8 cellular contexts compared by ENCODE assay signal in the genomic region with DNA sequence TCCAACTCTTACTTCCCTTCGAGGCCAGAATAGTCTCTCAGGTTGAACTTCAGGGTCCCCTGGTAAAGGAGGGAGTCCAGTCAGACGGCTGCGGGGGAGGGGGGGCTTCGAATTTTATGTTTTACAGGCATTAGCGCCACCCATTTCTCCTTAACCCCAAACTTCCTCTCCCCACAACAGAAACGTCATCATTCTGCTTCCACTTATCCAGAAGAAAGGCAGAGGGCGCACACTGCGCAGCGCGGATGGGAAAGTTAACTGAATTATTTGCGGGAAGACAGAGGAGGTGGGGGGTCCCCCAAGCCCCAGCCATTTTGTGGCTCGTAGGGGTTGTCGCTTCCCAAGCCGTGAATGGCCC. TPM values are rescaled to one million over a fixed set of nuclear protein-coding genes. Genes with fewer than 3 reads are reported as not detected.
DNase-seq lines count a peak whose midpoint lies in the region; ATAC-seq and TF ChIP-seq lines count a peak whose summit lies in the region.

No MANE protein-coding gene starts in this region.

- H3K27me3 ChIP-seq in SJSA1 (replicated peaks) (no peaks in the 10 kb centered on the region), liver (ENCODE audit: control insufficient read depth in 4 of 4, insufficient read depth in 4 of 4, low read length in 3 of 4) (no peaks in the 10 kb centered on the region)

- H3K36me3 Mint-ChIP-seq in stimulated activated naive CD8-positive, alpha-beta T cell treated with anti-CD3 and anti-CD28 coated beads, Interleukin-15, Interleukin-2, amounts not matched to agents 100 ng/mL and 50 ng/mL, for 24 hours (ENCODE audit: low read depth), result peaks cover 5% of the 10 kb centered on the region

- ATAC-seq in GM21723 (IDR thresholded peaks at IDR 0.05; ENCODE audit: unreplicated experiment) (peak; percentile 33), GM19324 (IDR thresholded peaks at IDR 0.05; ENCODE audit: low FRiP score, unreplicated experiment) (no peak)

- DNase-seq in DMS79 treated with DMSO at 0.1 percent for 48 hours (lab: John Stamatoyannopoulos, UW), result peak; percentile 75
- DNase-seq in MV-4-11 (lab: John Stamatoyannopoulos, UW), result peak; percentile 85
- DNase-seq in SJSA1 (ENCODE audit: low read depth in 1 of 2, low spot score in 2 of 2), result peak; percentile 83 to 84
- peak; percentile 90 for DNase-seq in dermis blood vessel endothelial cell

- H3K4me3 ChIP-seq in SJSA1, result peak overlapping the region; percentile 91
- H3K4me3 ChIP-seq in liver (ENCODE audit: low read depth in 1 of 3, low read length in 3 of 3), result peak overlapping the region; percentile 76 to 99 (median 98)

- TF ChIP-seq RAD21 in liver (IDR thresholded peaks at IDR 0.05), result peak in 1 of 2 donors; percentile 36

- H3K27me3 Mint-ChIP-seq in stimulated activated naive CD8-positive, alpha-beta T cell treated with anti-CD3 and anti-CD28 coated beads, Interleukin-15, Interleukin-2, amounts not matched to agents 100 ng/mL and 50 ng/mL, for 24 hours, result no peaks in the 10 kb centered on the region

- TF ChIP-seq CTCF in liver (IDR thresholded peaks at IDR 0.05; ENCODE audit: low read depth, low read length, missing input control), result no peak

- peaks cover 66% of the 10 kb centered on the region for H3K4me1 Mint-ChIP-seq in stimulated activated naive CD8-positive, alpha-beta T cell treated with anti-CD3 and anti-CD28 coated beads, Interleukin-15, Interleukin-2, amounts not matched to agents 100 ng/mL and 50 ng/mL, for 24 hours (ENCODE audit: low read depth)

- peak overlapping the region; percentile 95 for H3K27ac ChIP-seq in SJSA1
- peak overlapping the region; percentile 77 to 96 for H3K27ac ChIP-seq in liver (ENCODE audit: low read depth in 1 of 2, low read length in 2 of 2)

- H3K9me3 ChIP-seq in SJSA1 (replicated peaks), result no peaks in the 10 kb centered on the region
- no peaks in the 10 kb centered on the region for H3K9me3 ChIP-seq in liver (ENCODE audit: control insufficient read depth in 4 of 4, low read length in 3 of 4)

- H3K9ac ChIP-seq in liver (ENCODE audit: low read depth in 1 of 2, low read length in 2 of 2), result peak overlapping the region in 1 of 2 donors; percentile 84

- H3K36me3 ChIP-seq in SJSA1 (peaks cover 20% of the 10 kb centered on the region), liver (ENCODE audit: control insufficient read depth in 4 of 4, insufficient read depth in 3 of 4, low read depth in 1 of 4, low read length in 3 of 4) (peaks cover 0 to 3% (median 0%) of the 10 kb centered on the region in 4 donors)

- peaks cover 4% of the 10 kb centered on the region for H3K9me3 Mint-ChIP-seq in stimulated activated naive CD8-positive, alpha-beta T cell treated with anti-CD3 and anti-CD28 coated beads, Interleukin-15, Interleukin-2, amounts not matched to agents 100 ng/mL and 50 ng/mL, for 24 hours

- H3K4me1 ChIP-seq in SJSA1 (replicated peaks) (peaks cover 29% of the 10 kb centered on the region), liver (ENCODE audit: control insufficient read depth in 4 of 4, insufficient read depth in 4 of 4, low read length in 3 of 4) (peaks cover 5 to 22% (median 10%) of the 10 kb centered on the region in 4 donors)

- 4% methylated on average over 14 of the region's 14 CpGs for WGBS in liver

- peak overlapping the region; percentile 93 for H3K4me3 Mint-ChIP-seq in stimulated activated naive CD8-positive, alpha-beta T cell treated with anti-CD3 and anti-CD28 coated beads, Interleukin-15, Interleukin-2, amounts not matched to agents 100 ng/mL and 50 ng/mL, for 24 hours

- H3K27ac Mint-ChIP-seq in stimulated activated naive CD8-positive, alpha-beta T cell treated with anti-CD3 and anti-CD28 coated beads, Interleukin-15, Interleukin-2, amounts not matched to agents 100 ng/mL and 50 ng/mL, for 24 hours, result peak overlapping the region; percentile 96

TF ChIP-seq in liver, 16 proteins besides CTCF, POLR2A, EP300 and RAD21:
- TF ChIP-seq TAF1 (conservative IDR thresholded peaks at IDR 0.05) (peak; percentile 51), JUND (IDR thresholded peaks at IDR 0.05) (no peak), FOXA2 (IDR thresholded peaks at IDR 0.05) (no peak), YY1 (IDR thresholded peaks at IDR 0.05) (peak; percentile 40), EGR1 (IDR thresholded peaks at IDR 0.05; ENCODE audit: low read depth in 2 of 2) (peak in 1 of 2 donors; percentile 19), SP1 (IDR thresholded peaks at IDR 0.05) (peak; percentile 2), NR2F2 (IDR thresholded peaks at IDR 0.05) (peak; percentile 24)

RNA-seq across cellular contexts. Expression of gene PRMT2, which starts 0.5 kb away (rescaled TPM):
- 114 and 126 TPM in 2 replicates for total RNA-seq in SJSA1 (2014; rRNA removed; shearing (Covaris generic))
- total RNA-seq in dermis blood vessel endothelial cell (158 and 202 TPM in 2 replicates), liver (10 to 100 TPM; 27.3 to 29.2 TPM)
- 10 to 100 TPM; 17.9 to 19.0 TPM for polyA plus RNA-seq in liver

RNA-seq across cellular contexts. Expression of gene S100B, which starts 30.1 kb away (rescaled TPM):
- total RNA-seq in SJSA1 (2014; rRNA removed; shearing (Covaris generic)), result not detected in 2 replicates
- total RNA-seq in dermis blood vessel endothelial cell (not detected in 2 replicates), liver (1 to 10 TPM; 1.1 TPM)
- polyA plus RNA-seq in liver, result 1 to 10 TPM in 1 of 2 donors, under 1 TPM in 1; 0.79 to 1.4 TPM
